In the genomic region with DNA sequence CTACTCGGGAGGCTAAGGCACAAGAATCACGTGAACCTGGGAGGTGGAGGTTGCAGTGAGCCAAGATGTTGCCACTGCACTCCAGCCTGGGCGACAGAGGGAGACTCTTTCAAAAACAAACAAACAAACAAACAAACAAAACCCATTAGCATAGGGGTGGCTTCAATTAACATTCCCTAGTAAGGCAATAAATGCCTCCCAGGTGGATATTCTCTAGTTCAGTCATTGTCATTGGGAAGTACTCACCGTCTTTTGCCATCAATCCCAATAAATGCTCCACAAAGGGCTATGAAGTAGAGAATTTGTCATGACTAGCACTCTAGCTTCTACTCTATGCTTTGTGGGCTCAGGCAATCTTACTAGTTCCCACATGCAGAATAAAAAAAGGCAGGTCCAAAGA, we compare ENCODE assay signal across 40 cellular contexts.
"Had no signal": no experiment of that assay in that cellular context is flagged by ENCODE, and none has a peak within 500 bp of the region (broad histone marks: within the 10 kb centered on the region; RNA-seq: fewer than 3 reads in every experiment).

No MANE protein-coding gene starts in this region.

- H3K27ac Mint-ChIP-seq: activated naive CD4-positive, alpha-beta T cell treated with anti-CD3 and anti-CD28 coated beads for 36 hours; activated naive CD4-positive, alpha-beta T cell treated with anti-CD3 and anti-CD28 coated beads, Interleukin-2, amount 10 ng/mL, durations not matched to agents 7 days and 5 days; activated naive CD4-positive, alpha-beta T cell treated with anti-CD3 and anti-CD28 coated beads, Interleukin-2, amount 50 U/mL, for 24 hours; activated naive CD4-positive, alpha-beta T cell treated with anti-CD3 and anti-CD28 coated beads, Interleukin-2, amount 50 U/mL, for 72 hours; activated naive CD8-positive, alpha-beta T cell; activated naive CD8-positive, alpha-beta T cell treated with anti-CD3 and anti-CD28 coated beads for 36 hours; activated naive CD8-positive, alpha-beta T cell treated with anti-CD3 and anti-CD28 coated beads, Interleukin-2, amount 10 ng/mL, durations not matched to agents 7 days and 5 days; activated naive CD8-positive, alpha-beta T cell treated with anti-CD3 and anti-CD28 coated beads, Interleukin-2, amount 50 U/mL, for 24 hours; activated T-cell treated with anti-CD3 and anti-CD28 coated beads, Interleukin-2, amount 50 U/mL, for 24 hours; activated T-cell treated with anti-CD3 and anti-CD28 coated beads, Interleukin-2, amount 50 U/mL, for 72 hours; activated T-helper 1 cell treated with anti-CD3 and anti-CD28 coated beads, Interleukin-12 subunit alpha, Interleukin-12 subunit beta, Interleukin-2, Interleukin-4 antibody, amounts not matched to agents 30 ng/mL and 10 ng/mL and 1 ng/mL, durations not matched to agents 14 hours and 24 hours and 36 hours; activated T-helper 17 cell treated with anti-CD3 and anti-CD28 coated beads, Interleukin-2, amount 50 U/mL, for 72 hours; activated T-helper 2 cell treated with anti-CD3 and anti-CD28 coated beads, Interferon-gamma antibody, Interleukin-2, Interleukin-4, amounts not matched to agents 10 μg/mL and 5 μg/mL and 100 μg/mL, durations not matched to agents 14 hours and 24 hours and 36 hours; brain had no signal

- H3K27me3 ChIP-seq: adrenal gland, ascending aorta, body of pancreas, brain microvascular endothelial cell, breast epithelium, cardiac muscle cell had no signal

- H3K4me3 ChIP-seq: adrenal gland, ascending aorta, body of pancreas, breast epithelium, cardiac muscle cell had no signal

- H3K36me3 ChIP-seq: adrenal gland, ascending aorta, brain microvascular endothelial cell, breast epithelium, cardiac muscle cell had no signal

- DNase-seq: activated effector memory CD4-positive, alpha-beta T cell treated with anti-CD3 and anti-CD28 coated beads, Interleukin-2, amount 50 U/mL, for 16 hours; activated effector memory CD4-positive, alpha-beta T cell treated with Interleukin-2 at 50 U/mL for 16 hours; activated gamma-delta T cell; activated gamma-delta T cell treated with Interleukin-2 at 50 U/mL for 16 hours; activated naive CD4-positive, alpha-beta T cell; activated naive CD4-positive, alpha-beta T cell treated with anti-CD3 and anti-CD28 coated beads for 36 hours; activated naive CD4-positive, alpha-beta T cell treated with anti-CD3 and anti-CD28 coated beads, Interleukin-2, amount 10 ng/mL, durations not matched to agents 7 days and 5 days; activated naive CD4-positive, alpha-beta T cell treated with anti-CD3 and anti-CD28 coated beads, Interleukin-2, amount 50 U/mL, for 16 hours; activated naive CD4-positive, alpha-beta T cell treated with Interleukin-2 at 50 U/mL for 16 hours; activated naive CD8-positive, alpha-beta T cell treated with anti-CD3 and anti-CD28 coated beads for 36 hours; activated naive CD8-positive, alpha-beta T cell treated with anti-CD3 and anti-CD28 coated beads, Interleukin-2, amount 10 ng/mL, durations not matched to agents 7 days and 5 days; activated naive CD8-positive, alpha-beta T cell treated with anti-CD3 and anti-CD28 coated beads, Interleukin-2, amount 50 U/mL, for 24 hours; activated T-cell treated with anti-CD3 and anti-CD28 coated beads, Interleukin-2, amount 50 U/mL, for 1 hour; activated T-cell treated with anti-CD3 and anti-CD28 coated beads, Interleukin-2, amount 50 U/mL, for 24 hours; activated T-cell treated with anti-CD3 and anti-CD28 coated beads, Interleukin-2, amount 50 U/mL, for 4 hours; activated T-cell treated with anti-CD3 and anti-CD28 coated beads, Interleukin-2, amount 50 U/mL, for 48 hours; activated T-cell treated with anti-CD3 and anti-CD28 coated beads, Interleukin-2, amount 50 U/mL, for 72 hours; adrenal gland; amniotic stem cell; amygdala; anterior cingulate cortex; aorta; body of pancreas; brain microvascular endothelial cell; caudate nucleus; central memory CD4-positive, alpha-beta T cell; cerebellar nuclear complex had no signal

- H3K27me3 Mint-ChIP-seq: activated naive CD8-positive, alpha-beta T cell; activated naive CD8-positive, alpha-beta T cell treated with anti-CD3 and anti-CD28 coated beads for 36 hours; activated T-cell treated with anti-CD3 and anti-CD28 coated beads, Interleukin-2, amount 50 U/mL, for 24 hours; activated T-helper 17 cell treated with anti-CD3 and anti-CD28 coated beads, Interleukin-2, amount 50 U/mL, for 72 hours; central memory CD8-positive, alpha-beta T cell had no signal

- H3K9me3 Mint-ChIP-seq: activated naive CD4-positive, alpha-beta T cell treated with anti-CD3 and anti-CD28 coated beads for 36 hours; activated naive CD4-positive, alpha-beta T cell treated with anti-CD3 and anti-CD28 coated beads, Interleukin-2, amount 10 ng/mL, durations not matched to agents 7 days and 5 days; activated naive CD4-positive, alpha-beta T cell treated with anti-CD3 and anti-CD28 coated beads, Interleukin-2, amount 50 U/mL, for 24 hours; activated naive CD8-positive, alpha-beta T cell treated with anti-CD3 and anti-CD28 coated beads for 36 hours; activated naive CD8-positive, alpha-beta T cell treated with anti-CD3 and anti-CD28 coated beads, Interleukin-2, amount 10 ng/mL, durations not matched to agents 7 days and 5 days; activated T-cell treated with anti-CD3 and anti-CD28 coated beads, Interleukin-2, amount 50 U/mL, for 24 hours; activated T-cell treated with anti-CD3 and anti-CD28 coated beads, Interleukin-2, amount 50 U/mL, for 4 hours; activated T-helper 17 cell treated with anti-CD3 and anti-CD28 coated beads, Interleukin-2, amount 50 U/mL, for 72 hours; central memory CD8-positive, alpha-beta T cell had no signal

- H3K4me1 Mint-ChIP-seq: activated naive CD4-positive, alpha-beta T cell treated with anti-CD3 and anti-CD28 coated beads, Interleukin-2, amount 10 ng/mL, durations not matched to agents 7 days and 5 days; activated naive CD4-positive, alpha-beta T cell treated with anti-CD3 and anti-CD28 coated beads, Interleukin-2, amount 50 U/mL, for 24 hours; activated naive CD8-positive, alpha-beta T cell treated with anti-CD3 and anti-CD28 coated beads for 36 hours; activated naive CD8-positive, alpha-beta T cell treated with anti-CD3 and anti-CD28 coated beads, Interleukin-2, amount 10 ng/mL, durations not matched to agents 7 days and 5 days; activated naive CD8-positive, alpha-beta T cell treated with anti-CD3 and anti-CD28 coated beads, Interleukin-2, amount 50 U/mL, for 24 hours; activated T-helper 17 cell treated with anti-CD3 and anti-CD28 coated beads, Interleukin-2, amount 50 U/mL, for 72 hours; central memory CD8-positive, alpha-beta T cell had no signal

- H3K4me1 ChIP-seq: adrenal gland, body of pancreas, breast epithelium had no signal

- H3K27ac ChIP-seq: adrenal gland, ascending aorta, body of pancreas, brain microvascular endothelial cell, breast epithelium, cardiac muscle cell had no signal

- FAIRE-seq: astrocyte, bronchial epithelial cell had no signal

- H3K4me3 Mint-ChIP-seq: activated naive CD4-positive, alpha-beta T cell treated with anti-CD3 and anti-CD28 coated beads for 36 hours; activated naive CD4-positive, alpha-beta T cell treated with anti-CD3 and anti-CD28 coated beads, Interleukin-2, amount 10 ng/mL, durations not matched to agents 7 days and 5 days; activated naive CD4-positive, alpha-beta T cell treated with anti-CD3 and anti-CD28 coated beads, Interleukin-2, amount 50 U/mL, for 24 hours; activated naive CD8-positive, alpha-beta T cell; activated naive CD8-positive, alpha-beta T cell treated with anti-CD3 and anti-CD28 coated beads for 36 hours; activated naive CD8-positive, alpha-beta T cell treated with anti-CD3 and anti-CD28 coated beads, Interleukin-2, amount 10 ng/mL, durations not matched to agents 7 days and 5 days; activated naive CD8-positive, alpha-beta T cell treated with anti-CD3 and anti-CD28 coated beads, Interleukin-2, amount 50 U/mL, for 24 hours; activated T-cell treated with anti-CD3 and anti-CD28 coated beads, Interleukin-2, amount 50 U/mL, for 24 hours; activated T-cell treated with anti-CD3 and anti-CD28 coated beads, Interleukin-2, amount 50 U/mL, for 4 hours; activated T-cell treated with anti-CD3 and anti-CD28 coated beads, Interleukin-2, amount 50 U/mL, for 72 hours; activated T-helper 1 cell treated with anti-CD3 and anti-CD28 coated beads, Interleukin-12 subunit alpha, Interleukin-12 subunit beta, Interleukin-2, Interleukin-4 antibody, amounts not matched to agents 30 ng/mL and 10 ng/mL and 1 ng/mL, durations not matched to agents 14 hours and 24 hours and 36 hours; activated T-helper 17 cell treated with anti-CD3 and anti-CD28 coated beads, Interleukin-2, amount 50 U/mL, for 72 hours; brain; central memory CD8-positive, alpha-beta T cell had no signal

- H3K9me3 ChIP-seq: adrenal gland, ascending aorta, body of pancreas, breast epithelium had no signal

- H3K36me3 Mint-ChIP-seq: activated naive CD4-positive, alpha-beta T cell treated with anti-CD3 and anti-CD28 coated beads, Interleukin-2, amount 10 ng/mL, durations not matched to agents 7 days and 5 days; activated naive CD4-positive, alpha-beta T cell treated with anti-CD3 and anti-CD28 coated beads, Interleukin-2, amount 50 U/mL, for 24 hours; activated naive CD4-positive, alpha-beta T cell treated with anti-CD3 and anti-CD28 coated beads, Interleukin-2, amount 50 U/mL, for 72 hours; activated naive CD8-positive, alpha-beta T cell; activated naive CD8-positive, alpha-beta T cell treated with anti-CD3 and anti-CD28 coated beads for 36 hours; activated naive CD8-positive, alpha-beta T cell treated with anti-CD3 and anti-CD28 coated beads, Interleukin-2, amount 10 ng/mL, durations not matched to agents 7 days and 5 days; brain had no signal
